8 cellular contexts compared by ENCODE assay signal in the genomic region with DNA sequence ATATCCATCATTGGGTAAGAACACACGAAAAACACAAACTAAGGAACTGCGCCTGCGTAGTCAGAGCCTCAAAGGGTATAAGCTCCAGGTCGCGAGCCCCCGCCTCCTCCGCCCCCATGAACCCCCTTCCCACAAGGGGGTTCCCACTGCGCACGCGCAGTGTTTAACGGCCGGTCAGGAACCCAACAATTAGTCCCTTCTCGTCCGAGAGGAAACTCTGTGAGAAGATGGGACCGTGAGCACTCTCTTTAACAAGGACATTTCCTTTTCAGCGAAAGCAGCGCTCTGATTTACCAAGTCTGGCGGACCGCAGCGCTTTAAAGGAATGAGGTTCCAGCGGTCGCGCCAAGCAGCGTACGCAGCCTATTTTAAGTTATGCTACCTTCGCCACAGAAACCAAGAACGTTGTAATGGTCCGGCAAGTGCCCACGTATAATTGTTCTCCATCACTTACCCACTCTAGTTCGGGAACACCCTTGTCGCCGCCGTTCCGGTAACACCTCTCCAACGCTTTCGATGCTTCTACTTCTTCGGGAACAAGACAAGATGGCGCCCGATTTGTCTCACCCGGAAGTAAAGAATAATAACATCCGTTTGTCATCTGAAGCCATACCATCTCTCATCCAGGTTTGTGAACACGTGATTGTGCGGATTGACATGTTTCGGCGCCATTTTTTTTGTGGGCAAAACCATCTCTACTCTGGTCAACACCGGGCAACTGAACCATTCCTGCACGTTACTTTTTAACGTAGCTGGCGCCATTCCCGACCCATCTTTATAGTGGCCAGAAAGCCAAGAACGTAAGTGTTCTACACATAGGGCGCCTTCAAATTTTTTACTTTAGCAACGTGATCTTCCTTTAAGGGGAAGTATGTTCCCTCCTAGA. TPM values are rescaled to one million over a fixed set of nuclear protein-coding genes. Genes with fewer than 3 reads are reported as not detected.
DNase-seq lines count a peak whose midpoint lies in the region; ATAC-seq, FAIRE-seq and TF ChIP-seq lines count a peak whose summit lies in the region.

TSS of gene PNISR (minus strand) at position 548 of the 886 bp plus-strand sequence. CDS start 10,649 bp downstream, outside the sequence.

- peak within 1 kb of the TSS; percentile 95 for H2BK5ac ChIP-seq in trophoblast cell (ENCODE audit: low read depth, low read length, poor library complexity)

- H3K9ac ChIP-seq in trophoblast cell (ENCODE audit: low read length) = peak within 1 kb of the TSS; percentile 91

- no peaks in the 10 kb centered on the region for H3K27me3 Mint-ChIP-seq in T-cell

- ATAC-seq in HG02840 (IDR thresholded peaks at IDR 0.05; ENCODE audit: low FRiP score, unreplicated experiment) (peak; percentile 88), T-cell (replicated peaks in 1 of 4) (peak; percentile 81 to 90 (median 87))

- H2BK120ac ChIP-seq in trophoblast cell (ENCODE audit: insufficient read depth, low read length, poor library complexity) = peak within 1 kb of the TSS; percentile 70

- H3K4me1 ChIP-seq in trophoblast cell (ENCODE audit: control insufficient read depth in 1 of 2, insufficient read depth in 2 of 2, low read length in 2 of 2) (peaks cover 0 to 2% of the 10 kb centered on the region in 2 experiments), transverse colon (peaks cover 23 to 62% (median 41%) of the 10 kb centered on the region in 4 donors)

- H3K18ac ChIP-seq in trophoblast cell (ENCODE audit: low read length) = peak within 1 kb of the TSS; percentile 64

- DNase-seq in GM12891 (ENCODE audit: insufficient read length, low spot score) (peak; percentile 48), NCI-H1436 treated with DMSO at 0.1 percent for 48 hours (lab: John Stamatoyannopoulos, UW) (peak; percentile 98), T-cell (peak; percentile 67 to 92 (median 86)), cardiac septum (ENCODE audit: low spot score) (peak; percentile 93), trophoblast cell (peak; percentile 94 to 99), transverse colon (peak; percentile 92)

- no peak within 1 kb of the TSS for H2BK12ac ChIP-seq in trophoblast cell (ENCODE audit: low read length)

- peak within 1 kb of the TSS; percentile 85 for H3K4me3 ChIP-seq in trophoblast cell (ENCODE audit: low read depth, low read length)
- H3K4me3 ChIP-seq in transverse colon = peak within 1 kb of the TSS; percentile 60 to 74 (median 65)

- TF ChIP-seq POLR2A in GM12891 (IDR thresholded peaks at IDR 0.05; ENCODE audit: low read depth, low read length) = peak; percentile 85
- TF ChIP-seq POLR2A in transverse colon (IDR thresholded peaks at IDR 0.05) = peak; percentile 44

- H4K91ac ChIP-seq in trophoblast cell (ENCODE audit: low read depth, low read length) = peak within 1 kb of the TSS; percentile 99

- no peak for TF ChIP-seq CTCF in transverse colon (IDR thresholded peaks at IDR 0.05)

- H3K9me3 ChIP-seq in trophoblast cell (ENCODE audit: insufficient read depth, low read depth, low read length) = no peaks in the 10 kb centered on the region
- no peaks in the 10 kb centered on the region for H3K9me3 ChIP-seq in transverse colon

- H3K36me3 ChIP-seq in trophoblast cell (ENCODE audit: control insufficient read depth in 1 of 2, insufficient read depth in 2 of 2, low read length in 2 of 2) (peaks cover 0 to 5% of the 10 kb centered on the region in 2 experiments), transverse colon (no peaks in the 10 kb centered on the region)

- H2AK5ac ChIP-seq in trophoblast cell (ENCODE audit: low read length) = peak within 1 kb of the TSS; percentile 72

- intact Hi-C loops in cardiac septum (cut with DNase I) = loop anchor here (2.0 to 10.0 kb wide), 3 partner anchors 30 to 92 kb away; partner anchors contain the start of genes COQ3 and USP45
- intact Hi-C loops in transverse colon (cut with DNase I; ENCODE audit: low total_unique reads) = no loop called here

- TF ChIP-seq EP300 in transverse colon (IDR thresholded peaks at IDR 0.05; ENCODE audit: low read depth) = no peak

- H3K36me3 Mint-ChIP-seq in T-cell = peaks cover 15% of the 10 kb centered on the region

- H3K27ac ChIP-seq in adipose tissue (ENCODE audit: low read depth, low read length) = peak within 1 kb of the TSS; percentile 76
- peak within 1 kb of the TSS; percentile 87 for H3K27ac ChIP-seq in trophoblast cell (ENCODE audit: low read depth, low read length)
- H3K27ac ChIP-seq in transverse colon = peak within 1 kb of the TSS; percentile 95 to 98 (median 96)

- CTCF ChIA-PET in T-cell (lab: Charles Lee) = interaction anchor here (0.7 to 2.4 kb wide), 8 partner anchors 8 to 144 kb away, joined by 3 to 14 read pairs (median 3); partner anchors contain the start of genes CCNC (in 1 of the 2) and COQ3 (in 1 of the 2)

- H4K8ac ChIP-seq in trophoblast cell (ENCODE audit: low read depth, low read length) = peak within 1 kb of the TSS; percentile 100

- in situ Hi-C loops in transverse colon (cut with MboI; ENCODE audit: low pct_ligation_motif_present in 1 of 4, low pct_unique_long_range_greater_than_20kb in 1 of 4, low sequenced_read_pairs in 3 of 4) = no loop called here

- H3K79me1 ChIP-seq in trophoblast cell (ENCODE audit: low read length) = peaks cover 12% of the 10 kb centered on the region

- H3K14ac ChIP-seq in trophoblast cell (ENCODE audit: low read length) = peak within 1 kb of the TSS; percentile 89

- peak; percentile 97 for FAIRE-seq in GM12891 (lab: Jason Lieb, UNC)

- no peaks in the 10 kb centered on the region for H3K9me3 Mint-ChIP-seq in T-cell

- H3K27me3 ChIP-seq in trophoblast cell (ENCODE audit: insufficient read depth, low read length) = no peaks in the 10 kb centered on the region
- H3K27me3 ChIP-seq in transverse colon = no peaks in the 10 kb centered on the region

- H3K79me2 ChIP-seq in trophoblast cell (ENCODE audit: control insufficient read depth, insufficient read depth, low read length, poor library complexity) = peaks cover 10% of the 10 kb centered on the region

- peak within 1 kb of the TSS; percentile 81 for H4K12ac ChIP-seq in trophoblast cell (ENCODE audit: low read depth, low read length)

- 0 to 1% (median 0%) methylated on average over 53 of the region's 53 CpGs for WGBS in adipose tissue, 3 donors
- WGBS in trophoblast cell (ENCODE audit: extremely low coverage, insufficient coverage, insufficient read length) = no CpG with 5 or more reads among the region's 53 CpGs
- 1 to 2% methylated on average over 27 to 53 of the region's 53 CpGs for WGBS in transverse colon (ENCODE audit: low coverage in 1 of 2), 2 donors

- peak within 1 kb of the TSS; percentile 94 for H3K4ac ChIP-seq in trophoblast cell (ENCODE audit: low read depth, low read length)

- peak within 1 kb of the TSS; percentile 99 to 100 for H3K27ac Mint-ChIP-seq in T-cell

- peak within 1 kb of the TSS; percentile 91 for H3K4me2 ChIP-seq in trophoblast cell (ENCODE audit: low read length)

- H3K23ac ChIP-seq in trophoblast cell (ENCODE audit: low read length) = no peak within 1 kb of the TSS

- POLR2A ChIA-PET in T-cell (lab: Charles Lee) = interaction anchor here (0.6 to 1.8 kb wide), 17 partner anchors 8 to 1458 kb away, joined by 3 to 11 read pairs (median 4); partner anchors contain the start of gene COQ3 (in 2 of the 2)

- H2AFZ ChIP-seq in trophoblast cell (ENCODE audit: insufficient read depth, low read length, poor library complexity) = peak within 1 kb of the TSS; percentile 82

- H3K4me1 Mint-ChIP-seq in T-cell = peaks cover 68 to 75% (median 72%) of the 10 kb centered on the region in 3 donors

- H3K4me3 Mint-ChIP-seq in T-cell = peak within 1 kb of the TSS; percentile 93 to 100 (median 99)

TF ChIP-seq in GM12891, 5 proteins besides CTCF, POLR2A, EP300 and RAD21:
- TF ChIP-seq PAX5 (IDR thresholded peaks at IDR 0.05; ENCODE audit: insufficient read depth, low read length, severe bottlenecking) (no peak), POU2F2 (IDR thresholded peaks at IDR 0.05; ENCODE audit: low read depth, low read length) (peak; percentile 62; the same call in 1 of the 2 replicates), SPI1 (IDR thresholded peaks at IDR 0.05; ENCODE audit: low read depth, low read length) (no peak), TAF1 (IDR thresholded peaks at IDR 0.05; ENCODE audit: low read depth, low read length) (peak; percentile 70; the same call in 1 of the 2 replicates), POLR2AphosphoS5 (IDR thresholded peaks at IDR 0.05; ENCODE audit: low read depth, low read length) (peak; percentile 86)
TF ChIP-seq in GM12891: peak in this region for 3.

RNA-seq across cellular contexts. Expression of gene PNISR, which starts in this region (rescaled TPM):
- polyA plus RNA-seq in GM12891 (2012; ENCODE audit: low read depth, missing spikeins) = 98.7 TPM
- total RNA-seq in T-cell (100 to 1,000 TPM; 212 to 351 (median 234) TPM), cardiac septum (63.7 TPM), transverse colon (100 to 1,000 TPM; 118 to 374 (median 219) TPM)
- 10 to 100 TPM; 22.3 to 36.6 (median 25.2) TPM for polyA plus RNA-seq in adipose tissue
- 107 and 108 TPM in 2 replicates for polyA plus RNA-seq in trophoblast cell (2013)

Comparison
In these comparisons a context has a peak if more than half of its experiments do, and no peak if none do; other contexts are left out.
1. Peak in every context shown above with its lines: DNase-seq, ATAC-seq, H3K4me3 ChIP-seq and H3K27ac ChIP-seq.
2. DNase-seq: peak in every context shown above with its lines; median percentile 98 in NCI-H1436 treated with DMSO at 0.1 percent for 48 hours; 96 in trophoblast cell; 93 in cardiac septum; 92 in transverse colon; 86 in T-cell; 48 in GM12891.